Comparison of ENCODE assay signal across 12 cellular contexts in genomic region chr19:17089238-17089637, GRCh38. TPM values are rescaled to one million over a fixed set of nuclear protein-coding genes. Genes with fewer than 3 reads are reported as not detected.
DNase-seq lines count a peak whose midpoint lies in the region; ATAC-seq, FAIRE-seq and TF ChIP-seq lines count a peak whose summit lies in the region.
"Had no signal": no experiment of that assay in that cellular context is flagged by ENCODE, and none has a peak within 500 bp of the region (broad histone marks: within the 10 kb centered on the region; RNA-seq: fewer than 3 reads in every experiment).

No MANE protein-coding gene starts in this region.

- H3K56ac ChIP-seq in H1 (replicated peaks; ENCODE audit: insufficient read length, low read depth, low read length): no peak overlapping the region

- no peaks in the 10 kb centered on the region for H3K27me3 ChIP-seq in H1 (replicated peaks in 1 of 4; ENCODE audit: control insufficient read depth in 3 of 4, extremely low read depth in 1 of 4, insufficient read depth in 3 of 4, low read length in 3 of 4)

- peak; percentile 69 for DNase-seq in AG08396 (ENCODE audit: low spot score)
- peak; percentile 81 for DNase-seq in RPMI7951 (ENCODE audit: low read depth)
- DNase-seq in H1 (ENCODE audit: low read depth in 1 of 2, low spot score in 2 of 2): no peak
- no peak for DNase-seq in neural crest cell (ENCODE audit: low read depth, low spot score)
- no peak for DNase-seq in NCI-H1436 treated with DMSO at 0.1 percent for 48 hours (lab: John Stamatoyannopoulos, UW)
- no peak for DNase-seq in DMS153 (lab: John Stamatoyannopoulos, UW)
- DNase-seq in T1000 (lab: John Stamatoyannopoulos, UW): no peak
- DNase-seq: PC-3; stimulated activated CD8-positive, alpha-beta memory T cell treated with anti-CD3 and anti-CD28 coated beads, Interleukin-4, amount 100 ng/mL, for 48 hours had no signal

- 91% methylated on average over 13 of the region's 13 CpGs; no CpG with 5 or more reads in 1 of the 2 experiments for WGBS in H1 (ENCODE audit: extremely low coverage in 1 of 2, insufficient coverage in 1 of 2, insufficient read length in 1 of 2, insufficient replicate concordance in 2 of 2, low coverage in 1 of 2, low lambda C conversion rate in 2 of 2, missing lambda C conversion rate in 1 of 2), 2 experiments

- H2BK15ac ChIP-seq in H1 (ENCODE audit: low read length): no peak overlapping the region

- CTCF ChIA-PET in H1 (lab: Charles Lee; ENCODE audit: partially characterized antibody): interaction anchor here (0.5 to 0.6 kb wide), 3 partner anchors 9 to 175 kb away, joined by 3 read pairs; partner anchors contain the start of gene USHBP1

- no peak for TF ChIP-seq RAD21 in H1 (IDR thresholded peaks at IDR 0.05 in 1 of 2, conservative IDR thresholded peaks at IDR 0.05 in 1 of 2; ENCODE audit: low read depth in 2 of 2, low read length in 2 of 2)

- no peaks in the 10 kb centered on the region for H3K36me3 ChIP-seq in H1 (ENCODE audit: control insufficient read depth in 2 of 4, insufficient read depth in 4 of 4, low read length in 3 of 4)

- no peak overlapping the region for H4K8ac ChIP-seq in H1 (ENCODE audit: extremely low read depth, insufficient read depth, low read length)

- H4K5ac ChIP-seq in H1 (ENCODE audit: insufficient read length, low read depth, low read length): no peak overlapping the region

- peak overlapping the region; percentile 4; the same call in 1 of the 2 replicates for H2AK5ac ChIP-seq in H1 (ENCODE audit: low read depth, low read length)

- no peaks in the 10 kb centered on the region for H3K9me3 Mint-ChIP-seq in neural crest cell

- POLR2A ChIA-PET in H1 (lab: Charles Lee; ENCODE audit: partially characterized antibody): interaction anchor here (0.6 to 1.0 kb wide), 2 partner anchors 12 to 1439 kb away, joined by 3 read pairs; no protein-coding TSS in a partner anchor

- no peak overlapping the region for H3K14ac ChIP-seq in H1 (ENCODE audit: insufficient read length)

- H3K27ac ChIP-seq in H1 (ENCODE audit: low read depth, low read length): no peak overlapping the region

- no peak overlapping the region for H3K4me2 ChIP-seq in H1 (ENCODE audit: insufficient read depth in 1 of 2, low read depth in 2 of 2, low read length in 2 of 2)

- H3K27ac Mint-ChIP-seq in neural crest cell (ENCODE audit: unreplicated experiment): peak overlapping the region; percentile 97

- no peak overlapping the region for H2AFZ ChIP-seq in H1 (ENCODE audit: low read length)

- no peaks in the 10 kb centered on the region for H3K9me3 ChIP-seq in H1 (ENCODE audit: insufficient read depth in 2 of 2, low read depth in 1 of 2, low read length in 1 of 2)

- H2BK12ac ChIP-seq in H1 (ENCODE audit: low read depth, low read length): no peak overlapping the region

- no peaks in the 10 kb centered on the region for H3K36me3 Mint-ChIP-seq in neural crest cell (ENCODE audit: low read depth)

- no peak overlapping the region for H2BK120ac ChIP-seq in H1 (replicated peaks; ENCODE audit: low read depth, low read length)

- peaks cover 36% of the 10 kb centered on the region for H3K4me1 Mint-ChIP-seq in neural crest cell

- ATAC-seq in HG02623 (IDR thresholded peaks at IDR 0.05; ENCODE audit: unreplicated experiment): no peak
- ATAC-seq: PC-3 had no signal

- no peak for TF ChIP-seq EP300 in H1 (IDR thresholded peaks at IDR 0.05; ENCODE audit: borderline replicate concordance in 1 of 2, low read depth in 2 of 2, low read length in 2 of 2)

- no peak overlapping the region for H2BK20ac ChIP-seq in H1 (ENCODE audit: low read length)

- H3K9ac ChIP-seq in H1 (replicated peaks in 1 of 4; ENCODE audit: extremely low read depth in 1 of 4, low read depth in 3 of 4, low read length in 3 of 4): no peak overlapping the region

- peaks cover 0 to 5% (median 0%) of the 10 kb centered on the region in 4 experiments; a peak in 1 of 7 replicates for H3K4me1 ChIP-seq in H1 (replicated peaks in 1 of 4; ENCODE audit: control insufficient read depth in 3 of 4, insufficient read depth in 4 of 4, low read length in 3 of 4)

- H3K4ac ChIP-seq in H1 (replicated peaks; ENCODE audit: insufficient read length, low read depth, low read length): no peak overlapping the region

- no peak overlapping the region for H3K4me3 ChIP-seq in H1 (ENCODE audit: extremely low read depth in 1 of 4, insufficient read depth in 2 of 4, low read depth in 3 of 4, low read length in 4 of 4)

- H3K23me2 ChIP-seq in H1 (ENCODE audit: low read depth, low read length): no peaks in the 10 kb centered on the region

- TF ChIP-seq POLR2A in H1 (IDR thresholded peaks at IDR 0.05; ENCODE audit: control extremely low read depth in 1 of 2, low read depth in 2 of 2, low read length in 2 of 2): no peak

- no peak for FAIRE-seq in H1 (lab: Jason Lieb, UNC)
- FAIRE-seq: bronchial epithelial cell, islet of Langerhans had no signal

- no peak overlapping the region for H3K18ac ChIP-seq in H1 (ENCODE audit: extremely low read depth, low read length)

- peaks cover 4 to 20% of the 10 kb centered on the region in 2 experiments for H4K20me1 ChIP-seq in H1 (replicated peaks in 1 of 2; ENCODE audit: control insufficient read depth in 1 of 2, insufficient read depth in 2 of 2, low read length in 2 of 2)

- H4K91ac ChIP-seq in H1 (replicated peaks; ENCODE audit: insufficient read length, low read length): no peak overlapping the region

- no peak overlapping the region for H2BK5ac ChIP-seq in H1 (ENCODE audit: low read depth, low read length)

- H3K79me2 ChIP-seq in H1 (ENCODE audit: control insufficient read depth in 1 of 2, insufficient read depth in 2 of 2, low read length in 2 of 2): peaks cover 0 to 45% of the 10 kb centered on the region in 2 experiments; a peak in 2 of 4 replicates

- H3K79me1 ChIP-seq in H1 (ENCODE audit: low read depth, low read length): peaks cover 17% of the 10 kb centered on the region

- H3K27me3 Mint-ChIP-seq in neural crest cell (ENCODE audit: low read depth): no peaks in the 10 kb centered on the region

- TF ChIP-seq CTCF in H1 (IDR thresholded peaks at IDR 0.05; ENCODE audit: control extremely low read depth in 1 of 3, insufficient read depth in 1 of 3, low read depth in 1 of 3, low read length in 3 of 3): no peak
- TF ChIP-seq CTCF in neural crest cell (conservative IDR thresholded peaks at IDR 0.05): no peak

- peak overlapping the region; percentile 18 for H3K4me3 Mint-ChIP-seq in neural crest cell

- H3K23ac ChIP-seq in H1 (ENCODE audit: insufficient read length): no peak overlapping the region

TF ChIP-seq in H1, 55 proteins besides CTCF, POLR2A, EP300 and RAD21:
- TF ChIP-seq CBX5 (IDR thresholded peaks at IDR 0.05; ENCODE audit: low read depth, low read length) (no peak), RNF2 (IDR thresholded peaks at IDR 0.05; ENCODE audit: borderline replicate concordance, low read depth, low read length, missing control alignments, poor library complexity, severe bottlenecking) (no peak), JUN (IDR thresholded peaks at IDR 0.05; ENCODE audit: low read depth, low read length) (no peak), ASH2L (IDR thresholded peaks at IDR 0.05; ENCODE audit: low read length) (no peak), TEAD4 (IDR thresholded peaks at IDR 0.05; ENCODE audit: low read depth, low read length) (no peak), SUZ12 (IDR thresholded peaks at IDR 0.05; ENCODE audit: low read length) (no peak), EGR1 (IDR thresholded peaks at IDR 0.05; ENCODE audit: borderline replicate concordance, low read depth, low read length) (no peak), MAX (IDR thresholded peaks at IDR 0.05) (no peak), EZH2 (IDR thresholded peaks at IDR 0.05; ENCODE audit: low read depth, low read length, severe bottlenecking) (no peak), BACH1 (IDR thresholded peaks at IDR 0.05; ENCODE audit: low read length) (no peak), GTF2F1 (IDR thresholded peaks at IDR 0.05; ENCODE audit: borderline replicate concordance, low read depth, low read length) (no peak), KDM1A (IDR thresholded peaks at IDR 0.05; ENCODE audit: borderline replicate concordance, low read length) (no peak), GABPA (IDR thresholded peaks at IDR 0.05; ENCODE audit: borderline replicate concordance, insufficient read depth, low read length) (no peak), SRF (IDR thresholded peaks at IDR 0.05; ENCODE audit: low read depth, low read length) (no peak)
- TF ChIP-seq, protein P1, sequence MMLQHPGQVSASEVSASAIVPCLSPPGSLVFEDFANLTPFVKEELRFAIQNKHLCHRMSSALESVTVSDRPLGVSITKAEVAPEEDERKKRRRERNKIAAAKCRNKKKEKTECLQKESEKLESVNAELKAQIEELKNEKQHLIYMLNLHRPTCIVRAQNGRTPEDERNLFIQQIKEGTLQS (IDR thresholded peaks at IDR 0.05; ENCODE audit: insufficient read depth, low read depth, low read length): no peak

RNA-seq across cellular contexts. Expression of gene MYO9B, which starts 13.7 kb away (rescaled TPM):
- 31.6 and 36.9 TPM in 2 replicates for total RNA-seq in RPMI7951 (2014; rRNA removed; shearing (Covaris generic))
- 76.8 and 77.1 TPM in 2 replicates for total RNA-seq in H1 (2021; fragmentation: NEBNext Ultra II Directional; extraction: Animal tissue kit (Norgen Biotek cat#: 25700))
- polyA plus RNA-seq in H1 (2011; rRNA removed): 27.6 and 40.0 TPM in 2 replicates
- 26.7 TPM for polyA plus RNA-seq in H1 (2011; cell fraction: cytosol; rRNA removed)
- polyA plus RNA-seq in H1 (2011; cell fraction: nucleus; rRNA removed): 102 TPM
- polyA plus RNA-seq in H1 (2012, experiment 1 of 2): 43.2 to 61.2 TPM (median 54.2 TPM) in 4 replicates
- 37.9 TPM for polyA plus RNA-seq in H1 (2012, experiment 2 of 2)
- 33.9 TPM for polyA plus RNA-seq in H1 (2013, experiment 1 of 2)
- 30.2 TPM for polyA plus RNA-seq in H1 (2013, experiment 2 of 2)
- 51.3 and 52.3 TPM in 2 replicates for polyA minus RNA-seq in H1 (2011; rRNA and poly(A)+ RNA removed)
- 53.7 TPM for polyA minus RNA-seq in H1 (2011; cell fraction: cytosol; rRNA and poly(A)+ RNA removed)
- 45.4 TPM for polyA minus RNA-seq in H1 (2011; cell fraction: nucleus; rRNA and poly(A)+ RNA removed)
- total RNA-seq in neural crest cell: 113 and 119 TPM in 2 replicates

RNA-seq across cellular contexts. Expression of gene HAUS8, which starts 14.0 kb away (rescaled TPM):
- 13.8 and 15.9 TPM in 2 replicates for total RNA-seq in RPMI7951 (2014; rRNA removed; shearing (Covaris generic))
- total RNA-seq in H1 (2021; fragmentation: NEBNext Ultra II Directional; extraction: Animal tissue kit (Norgen Biotek cat#: 25700)): 23.2 and 23.5 TPM in 2 replicates
- polyA plus RNA-seq in H1 (2011; rRNA removed): 18.4 and 18.9 TPM in 2 replicates
- 20.5 TPM for polyA plus RNA-seq in H1 (2011; cell fraction: cytosol; rRNA removed)
- polyA plus RNA-seq in H1 (2011; cell fraction: nucleus; rRNA removed): 27.7 TPM
- 19.8 to 25.4 TPM (median 24.1 TPM) in 4 replicates for polyA plus RNA-seq in H1 (2012, experiment 1 of 2)
- polyA plus RNA-seq in H1 (2012, experiment 2 of 2): 10.9 TPM
- 23.0 TPM for polyA plus RNA-seq in H1 (2013, experiment 1 of 2)
- polyA plus RNA-seq in H1 (2013, experiment 2 of 2): 24.3 TPM
- 9.2 and 17.3 TPM in 2 replicates for polyA minus RNA-seq in H1 (2011; rRNA and poly(A)+ RNA removed)
- polyA minus RNA-seq in H1 (2011; cell fraction: cytosol; rRNA and poly(A)+ RNA removed): 8.3 TPM
- 11.8 TPM for polyA minus RNA-seq in H1 (2011; cell fraction: nucleus; rRNA and poly(A)+ RNA removed)
- 36.5 and 46.4 TPM in 2 replicates for total RNA-seq in neural crest cell

Comparison
In these comparisons a context has a peak if more than half of its experiments do, and no peak if none do; other contexts are left out.
1. DNase-seq: peak in AG08396 (single experiment) and RPMI7951 (single experiment); none in H1 (0 of 2), neural crest cell (single experiment), NCI-H1436 treated with DMSO at 0.1 percent for 48 hours (single experiment), DMS153 (single experiment) and T1000 (single experiment).